Comparison of ENCODE assay signal across 12 cellular contexts in genomic region chr10:60963441-60964256, GRCh38. TPM values are rescaled to one million over a fixed set of nuclear protein-coding genes. Genes with fewer than 3 reads are reported as not detected.
DNase-seq lines count a peak whose midpoint lies in the region; ATAC-seq, FAIRE-seq and TF ChIP-seq lines count a peak whose summit lies in the region.
"Had no signal": no experiment of that assay in that cellular context is flagged by ENCODE, and none has a peak within 500 bp of the region (broad histone marks: within the 10 kb centered on the region; RNA-seq: fewer than 3 reads in every experiment).

No MANE protein-coding gene starts in this region.

- no peak for DNase-seq in left ventricle myocardium inferior
- DNase-seq in Right ventricle myocardium inferior (ENCODE audit: missing footprints), result no peak
- DNase-seq in astrocyte of the hippocampus (ENCODE audit: low read depth, low spot score), result peak; percentile 67
- DNase-seq in keratinocyte (ENCODE audit: low read depth, low spot score), result no peak
- no peak for DNase-seq in progenitor cell of endocrine pancreas (ENCODE audit: low spot score, unreplicated experiment)
- DNase-seq in activated CD8-positive, alpha-beta memory T cell treated with anti-CD3 and anti-CD28 coated beads, Interleukin-2, amount 50 U/mL, for 4 hours, result no peak
- no peak for DNase-seq in HuH-7.5 (ENCODE audit: low spot score)
- no peak for DNase-seq in activated CD4-positive, alpha-beta T cell treated with anti-CD3 and anti-CD28 coated beads, Interleukin-2, amount 50 U/mL, for 4 hours
- DNase-seq: NCI-H510A had no signal

- no peaks in the 10 kb centered on the region for H3K36me3 ChIP-seq in left ventricle myocardium inferior
- no peaks in the 10 kb centered on the region for H3K36me3 ChIP-seq in keratinocyte (ENCODE audit: control insufficient read depth in 2 of 2, extremely low read depth in 1 of 2, insufficient read depth in 2 of 2, low read length in 2 of 2)
- H3K36me3 ChIP-seq: suprapubic skin had no signal

- H3K27ac Mint-ChIP-seq in progenitor cell of endocrine pancreas, result no peak overlapping the region
- H3K27ac Mint-ChIP-seq: IgD-negative memory B cell had no signal

- H3K4me3 Mint-ChIP-seq in progenitor cell of endocrine pancreas (ENCODE audit: low read depth), result no peak overlapping the region
- H3K4me3 Mint-ChIP-seq: central memory CD8-positive, alpha-beta T cell; IgD-negative memory B cell had no signal

- no peaks in the 10 kb centered on the region for H3K9me1 ChIP-seq in keratinocyte (ENCODE audit: control insufficient read depth, extremely low read depth, insufficient read depth, low read length)

- peak; percentile 88 for FAIRE-seq in keratinocyte (lab: Jason Lieb, UNC)

- peak overlapping the region; percentile 51 for H3K27ac ChIP-seq in left ventricle myocardium inferior (replicated peaks)
- peak overlapping the region; percentile 15 for H3K27ac ChIP-seq in keratinocyte (ENCODE audit: control insufficient read depth, insufficient read depth, low read length)

- TF ChIP-seq CTCF in left ventricle myocardium inferior (IDR thresholded peaks at IDR 0.05; ENCODE audit: borderline replicate concordance) (no peak), keratinocyte (optimal IDR thresholded peaks at IDR 0.05 in 1 of 3, IDR thresholded peaks at IDR 0.05 in 1 of 3, conservative IDR thresholded peaks at IDR 0.05 in 1 of 3; ENCODE audit: extremely low read depth in 1 of 3, insufficient read depth in 2 of 3, low read length in 3 of 3) (no peak), progenitor cell of endocrine pancreas (IDR thresholded peaks at IDR 0.05; ENCODE audit: unreplicated experiment) (no peak)

- H3K79me2 ChIP-seq in keratinocyte (ENCODE audit: control insufficient read depth, insufficient read depth, low read length), result no peaks in the 10 kb centered on the region

- H3K4me1 Mint-ChIP-seq in progenitor cell of endocrine pancreas (ENCODE audit: low read depth), result peaks cover 6% of the 10 kb centered on the region
- H3K4me1 Mint-ChIP-seq: central memory CD8-positive, alpha-beta T cell had no signal

- H3K27me3 ChIP-seq in left ventricle myocardium inferior (ENCODE audit: low read depth) (no peaks in the 10 kb centered on the region), keratinocyte (ENCODE audit: control insufficient read depth, extremely low read depth, insufficient read depth, low read length) (no peaks in the 10 kb centered on the region)
- H3K27me3 ChIP-seq: suprapubic skin had no signal

- no peaks in the 10 kb centered on the region for H3K9me3 ChIP-seq in left ventricle myocardium inferior (replicated peaks)
- H3K9me3 ChIP-seq in keratinocyte (ENCODE audit: control insufficient read depth, low read depth, low read length), result no peaks in the 10 kb centered on the region
- H3K9me3 ChIP-seq: suprapubic skin had no signal

- H3K27me3 Mint-ChIP-seq in progenitor cell of endocrine pancreas, result no peaks in the 10 kb centered on the region

- H3K4me2 ChIP-seq in keratinocyte (ENCODE audit: control insufficient read depth, extremely low read depth, insufficient read depth, low read depth, low read length), result peak overlapping the region; percentile 47

- H2AFZ ChIP-seq in keratinocyte (ENCODE audit: control insufficient read depth, low read length), result no peak overlapping the region

- no peaks in the 10 kb centered on the region for H3K9me3 Mint-ChIP-seq in progenitor cell of endocrine pancreas (ENCODE audit: low read depth)
- H3K9me3 Mint-ChIP-seq: central memory CD8-positive, alpha-beta T cell; IgD-negative memory B cell had no signal

- H3K4me1 ChIP-seq in left ventricle myocardium inferior (peaks cover 14% of the 10 kb centered on the region), keratinocyte (ENCODE audit: control insufficient read depth, extremely low read depth, insufficient read depth, low read length) (peaks cover 26% of the 10 kb centered on the region)

- H3K4me3 ChIP-seq in left ventricle myocardium inferior (no peak overlapping the region), keratinocyte (ENCODE audit: control insufficient read depth in 2 of 3, extremely low read depth in 1 of 3, insufficient read depth in 2 of 3, low read depth in 1 of 3, low read length in 3 of 3) (no peak overlapping the region)
- H3K4me3 ChIP-seq: suprapubic skin had no signal

- H4K20me1 ChIP-seq in keratinocyte (ENCODE audit: control insufficient read depth, extremely low read depth, insufficient read depth, low read length), result no peaks in the 10 kb centered on the region

- no peak for ATAC-seq in Right ventricle myocardium inferior

- no peaks in the 10 kb centered on the region for H3K36me3 Mint-ChIP-seq in progenitor cell of endocrine pancreas (ENCODE audit: insufficient read depth)
- H3K36me3 Mint-ChIP-seq: IgD-negative memory B cell had no signal

- intact Hi-C loops in left ventricle myocardium inferior (cut with micrococcal nuclease) (loop anchor here (5.0 kb wide), 2 partner anchors 81 to 146 kb away; no protein-coding TSS in a partner anchor), Right ventricle myocardium inferior (cut with DNase I) (loop anchor here (1.0 to 10.0 kb wide), 3 partner anchors 80 to 321 kb away; no protein-coding TSS in a partner anchor)

- dilution Hi-C loops in keratinocyte (cut with MboI; ENCODE audit: extremely low pct_ligation_motif_present, low sequenced_read_pairs), result no loop called here

- H3K9ac ChIP-seq in keratinocyte (ENCODE audit: control insufficient read depth, extremely low read depth, insufficient read depth, low read length), result no peak overlapping the region

RNA-seq across cellular contexts. Expression of gene RHOBTB1, which starts 19.7 kb away (rescaled TPM):
- total RNA-seq in left ventricle myocardium inferior, result 16.6 TPM
- total RNA-seq in Right ventricle myocardium inferior, result 12.1 TPM
- polyA plus RNA-seq in keratinocyte, result 4.6 to 6.1 TPM (median 5.5 TPM) in 3 replicates
- 4.1 TPM for polyA plus RNA-seq in keratinocyte (2011; ENCODE audit: low read depth)
- 5.7 and 5.8 TPM in 2 replicates for polyA plus RNA-seq in keratinocyte (2011; cell fraction: cytosol; rRNA removed)
- polyA plus RNA-seq in keratinocyte (2011; cell fraction: nucleus; rRNA removed), result 10.8 and 12.3 TPM in 2 replicates
- 3.2 and 4.0 TPM in 2 replicates for polyA plus RNA-seq in keratinocyte (2012; ENCODE audit: low replicate concordance)
- 3.2 to 6.7 TPM (median 5.3 TPM) in 3 replicates for polyA minus RNA-seq in keratinocyte
- 11.3 TPM for polyA minus RNA-seq in keratinocyte (2011; cell fraction: cytosol; rRNA and poly(A)+ RNA removed)
- 4.9 and 8.8 TPM in 2 replicates for polyA minus RNA-seq in keratinocyte (2011; cell fraction: nucleus; rRNA and poly(A)+ RNA removed)
- total RNA-seq in progenitor cell of endocrine pancreas, result 21.7 and 23.8 TPM in 2 replicates
